In genomic region chr5:40041452-40041851, GRCh38 we compare ENCODE assay signal across 15 cellular contexts.
DNase-seq lines count a peak whose midpoint lies in the region; ATAC-seq, FAIRE-seq and TF ChIP-seq lines count a peak whose summit lies in the region.
"Had no signal": no experiment of that assay in that cellular context is flagged by ENCODE, and none has a peak within 500 bp of the region (broad histone marks: within the 10 kb centered on the region; RNA-seq: fewer than 3 reads in every experiment).

No MANE protein-coding gene starts in this region.

- no peaks in the 10 kb centered on the region for H3F3A ChIP-seq in OCI-LY1 (ENCODE audit: insufficient read depth, low read length)

- DNase-seq in H4 (ENCODE audit: low spot score) (peak; percentile 37), bronchial epithelial cell (ENCODE audit: low read depth) (peak; percentile 80), renal cortical epithelial cell (ENCODE audit: low read depth) (peak; percentile 95), RKO (ENCODE audit: low spot score) (no peak)
- no peak for DNase-seq in activated naive CD8-positive, alpha-beta T cell treated with anti-CD3 and anti-CD28 coated beads for 36 hours
- DNase-seq: AML-193; CD4-positive, CD25-positive, alpha-beta regulatory T cell; NCI-H1092; NCI-H1694 treated with DMSO at 0.1 percent for 48 hours; Peyer's patch had no signal

- no peaks in the 10 kb centered on the region for H3K79me2 ChIP-seq in OCI-LY1 (ENCODE audit: insufficient read depth, low read length)

- H4K20me1 ChIP-seq in OCI-LY1 (ENCODE audit: insufficient read depth, low read length): no peaks in the 10 kb centered on the region

- H3K27ac Mint-ChIP-seq in activated naive CD8-positive, alpha-beta T cell treated with anti-CD3 and anti-CD28 coated beads for 36 hours: no peak overlapping the region
- H3K27ac Mint-ChIP-seq: CD4-positive, CD25-positive, alpha-beta regulatory T cell had no signal

- H3K9ac ChIP-seq in OCI-LY1 (ENCODE audit: low read length): no peak overlapping the region

- no peaks in the 10 kb centered on the region for H3K9me2 ChIP-seq in OCI-LY1 (ENCODE audit: low read depth, low read length)

- H3K9me3 ChIP-seq in OCI-LY1 (ENCODE audit: low read length): no peaks in the 10 kb centered on the region
- H3K9me3 ChIP-seq: HAP-1, Peyer's patch had no signal

- H3K27ac ChIP-seq in OCI-LY1 (ENCODE audit: low read depth, low read length, poor library complexity, severe bottlenecking): no peak overlapping the region
- H3K27ac ChIP-seq: Peyer's patch had no signal

- no peaks in the 10 kb centered on the region for H3K9me3 Mint-ChIP-seq in activated naive CD8-positive, alpha-beta T cell treated with anti-CD3 and anti-CD28 coated beads for 36 hours

- H3K4me2 ChIP-seq in OCI-LY1 (ENCODE audit: low read length): no peak overlapping the region

- H2AFZ ChIP-seq in OCI-LY1 (ENCODE audit: low read length): peak overlapping the region; percentile 28; the same call in 1 of the 2 replicates

- H3K4me3 ChIP-seq in OCI-LY1 (ENCODE audit: low read depth, low read length, poor library complexity, severe bottlenecking): no peak overlapping the region
- H3K4me3 ChIP-seq in bronchial epithelial cell (ENCODE audit: low read depth, low read length): no peak overlapping the region
- H3K4me3 ChIP-seq: HAP-1, Peyer's patch had no signal

- H3K27me3 Mint-ChIP-seq in activated naive CD8-positive, alpha-beta T cell treated with anti-CD3 and anti-CD28 coated beads for 36 hours: peaks cover 5% of the 10 kb centered on the region

- TF ChIP-seq CTCF in OCI-LY1 (IDR thresholded peaks at IDR 0.05; ENCODE audit: low read length): no peak
- no peak for TF ChIP-seq CTCF in bronchial epithelial cell (IDR thresholded peaks at IDR 0.05; ENCODE audit: insufficient read depth, low read length, severe bottlenecking)

- no peaks in the 10 kb centered on the region for H3K4me1 Mint-ChIP-seq in activated naive CD8-positive, alpha-beta T cell treated with anti-CD3 and anti-CD28 coated beads for 36 hours
- H3K4me1 Mint-ChIP-seq: CD4-positive, CD25-positive, alpha-beta regulatory T cell had no signal

- H3K27me3 ChIP-seq in OCI-LY1 (ENCODE audit: insufficient read depth, low read length) (no peaks in the 10 kb centered on the region), bronchial epithelial cell (ENCODE audit: control insufficient read depth, insufficient read depth, low read length) (peaks cover 2% of the 10 kb centered on the region)
- H3K27me3 ChIP-seq: Peyer's patch had no signal

- ATAC-seq in HG02759 (IDR thresholded peaks at IDR 0.05; ENCODE audit: unreplicated experiment): no peak

- no peaks in the 10 kb centered on the region for H3K36me3 ChIP-seq in OCI-LY1 (ENCODE audit: insufficient read depth, low read length)
- no peaks in the 10 kb centered on the region for H3K36me3 ChIP-seq in bronchial epithelial cell (ENCODE audit: control insufficient read depth, insufficient read depth, low read length)
- H3K36me3 ChIP-seq: HAP-1, Peyer's patch had no signal

- H3K4me3 Mint-ChIP-seq in activated naive CD8-positive, alpha-beta T cell treated with anti-CD3 and anti-CD28 coated beads for 36 hours: no peak overlapping the region
- H3K4me3 Mint-ChIP-seq: CD4-positive, CD25-positive, alpha-beta regulatory T cell had no signal

- FAIRE-seq in bronchial epithelial cell (lab: Jason Lieb, UNC): no peak
- FAIRE-seq: D721Med, HTR-8/SVneo had no signal

- peaks cover 20% of the 10 kb centered on the region for H3K4me1 ChIP-seq in OCI-LY1 (ENCODE audit: insufficient read depth, low read length, severe bottlenecking)
- H3K4me1 ChIP-seq: HAP-1, Peyer's patch had no signal

- H3K36me3 Mint-ChIP-seq in activated naive CD8-positive, alpha-beta T cell treated with anti-CD3 and anti-CD28 coated beads for 36 hours: no peaks in the 10 kb centered on the region
- H3K36me3 Mint-ChIP-seq: CD4-positive, CD25-positive, alpha-beta regulatory T cell had no signal

Comparison
In these comparisons a context has a peak if more than half of its experiments do, and no peak if none do; other contexts are left out.
1. DNase-seq: peak in H4 (single experiment), bronchial epithelial cell (single experiment) and renal cortical epithelial cell (single experiment); none in activated naive CD8-positive, alpha-beta T cell treated with anti-CD3 and anti-CD28 coated beads for 36 hours (single experiment) and RKO (single experiment).